In the genomic region with DNA sequence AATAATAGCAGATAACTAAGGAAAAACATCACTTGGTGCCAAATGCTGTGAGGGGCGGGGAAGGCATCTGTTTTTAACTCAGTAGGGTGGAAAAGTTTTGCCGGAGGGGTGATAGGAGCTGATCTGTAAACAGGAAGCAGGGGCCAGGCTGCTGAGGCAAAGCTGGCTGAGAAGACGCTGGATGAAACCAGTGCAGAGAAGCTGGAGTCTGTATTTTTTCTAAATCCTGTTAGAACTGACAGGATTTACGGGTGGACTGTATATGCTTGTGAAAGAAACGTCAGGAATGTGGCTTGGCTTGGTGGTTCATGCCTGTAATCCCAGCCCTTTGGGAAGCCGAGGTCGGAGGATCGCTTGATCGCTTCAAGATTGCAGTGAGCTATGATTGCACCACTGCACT, we compare ENCODE assay signal across 9 cellular contexts. TPM values are rescaled to one million over a fixed set of nuclear protein-coding genes. Genes with fewer than 3 reads are reported as not detected.
A peak's percentile ranks its signal among the peaks of the same experiment; 100 is the strongest.
DNase-seq lines count a peak whose midpoint lies in the region; ATAC-seq and TF ChIP-seq lines count a peak whose summit lies in the region.
"Had no signal": no experiment of that assay in that cellular context is flagged by ENCODE, and none has a peak within 500 bp of the region (broad histone marks: within the 10 kb centered on the region; RNA-seq: fewer than 3 reads in every experiment).

No MANE protein-coding gene starts in this region.

- H2AFZ ChIP-seq in DND-41 (ENCODE audit: low read depth, low read length) = no peak overlapping the region

- TF ChIP-seq CTCF in DND-41 (IDR thresholded peaks at IDR 0.05; ENCODE audit: borderline replicate concordance, extremely low read depth, low read length, poor library complexity, severe bottlenecking) (no peak), retinal pigment epithelial cell (conservative IDR thresholded peaks at IDR 0.05; ENCODE audit: low read depth, low read length) (no peak)

- peaks cover 36% of the 10 kb centered on the region for H3K4me1 Mint-ChIP-seq in T-helper 2 cell treated with Interferon-gamma antibody and Interleukin-4, amounts not matched to agents 5 μg/mL and 100 μg/mL, for 36 hours (ENCODE audit: low read depth)

- H3K79me2 ChIP-seq in DND-41 (ENCODE audit: insufficient read depth, low read length) = peaks cover 82% of the 10 kb centered on the region

- H3K4me3 Mint-ChIP-seq in T-helper 2 cell treated with Interferon-gamma antibody and Interleukin-4, amounts not matched to agents 5 μg/mL and 100 μg/mL, for 36 hours = peak overlapping the region; percentile 44
- H3K4me3 Mint-ChIP-seq: activated CD4-positive, alpha-beta memory T cell treated with anti-CD3 and anti-CD28 coated beads, Interleukin-2, amount 10 ng/mL, durations not matched to agents 7 days and 5 days had no signal

- no peak overlapping the region for H3K4me2 ChIP-seq in DND-41 (ENCODE audit: insufficient read depth, low read length)

- no peaks in the 10 kb centered on the region for H3K27me3 ChIP-seq in DND-41 (ENCODE audit: insufficient read depth, low read length, poor library complexity)

- H3K36me3 Mint-ChIP-seq in T-helper 2 cell treated with Interferon-gamma antibody and Interleukin-4, amounts not matched to agents 5 μg/mL and 100 μg/mL, for 36 hours (ENCODE audit: low read depth) = peaks cover 13% of the 10 kb centered on the region

- H3K27me3 Mint-ChIP-seq in T-helper 2 cell treated with Interferon-gamma antibody and Interleukin-4, amounts not matched to agents 5 μg/mL and 100 μg/mL, for 36 hours (ENCODE audit: low read depth) = no peaks in the 10 kb centered on the region
- H3K27me3 Mint-ChIP-seq: activated CD4-positive, alpha-beta memory T cell treated with anti-CD3 and anti-CD28 coated beads, Interleukin-2, amount 10 ng/mL, durations not matched to agents 7 days and 5 days had no signal

- H3K4me1 ChIP-seq in DND-41 (ENCODE audit: insufficient read depth, low read length) = peaks cover 28% of the 10 kb centered on the region

- DNase-seq in DND-41 = no peak
- no peak for DNase-seq in T-helper 2 cell treated with Interferon-gamma antibody and Interleukin-4, amounts not matched to agents 5 μg/mL and 100 μg/mL, for 36 hours (ENCODE audit: low spot score)
- DNase-seq in Right ventricle myocardium superior = peak; percentile 51
- DNase-seq in retinal pigment epithelial cell (ENCODE audit: low read depth) = peak; percentile 76
- no peak for DNase-seq in HuH-7.5 (ENCODE audit: low spot score)
- no peak for DNase-seq in cerebellum (ENCODE audit: low spot score)
- DNase-seq: activated CD4-positive, alpha-beta memory T cell treated with anti-CD3 and anti-CD28 coated beads, Interleukin-2, amount 10 ng/mL, durations not matched to agents 7 days and 5 days had no signal

- no peak overlapping the region for H3K9ac ChIP-seq in DND-41 (ENCODE audit: low read depth, low read length)

- 0 out of 3 replicates have a peak, but pooled peaks have one; percentile 31 for ATAC-seq in DND-41 (ENCODE audit: insufficient read depth, low read depth)
- peak; percentile 47 for ATAC-seq in Right ventricle myocardium superior (ENCODE audit: poor library complexity)
- no peak for ATAC-seq in HG03108 (IDR thresholded peaks at IDR 0.05; ENCODE audit: unreplicated experiment)
- no peak for ATAC-seq in HG03571 (IDR thresholded peaks at IDR 0.05; ENCODE audit: unreplicated experiment)

- no peak overlapping the region for H3K4me3 ChIP-seq in DND-41 (ENCODE audit: low read depth in 1 of 2, low read length in 2 of 2)
- H3K4me3 ChIP-seq in retinal pigment epithelial cell (ENCODE audit: low read length) = no peak overlapping the region

- H3K9me3 ChIP-seq in DND-41 (ENCODE audit: insufficient read depth, low read length, severe bottlenecking) = no peaks in the 10 kb centered on the region

- peaks cover 44% of the 10 kb centered on the region for H3K36me3 ChIP-seq in DND-41 (ENCODE audit: insufficient read depth, low read length)

- intact Hi-C loops in Right ventricle myocardium superior (cut with DNase I) = no loop called here

- no peak overlapping the region for H3K27ac Mint-ChIP-seq in T-helper 2 cell treated with Interferon-gamma antibody and Interleukin-4, amounts not matched to agents 5 μg/mL and 100 μg/mL, for 36 hours
- H3K27ac Mint-ChIP-seq: activated CD4-positive, alpha-beta memory T cell treated with anti-CD3 and anti-CD28 coated beads, Interleukin-2, amount 10 ng/mL, durations not matched to agents 7 days and 5 days had no signal

- peaks cover 27% of the 10 kb centered on the region for H4K20me1 ChIP-seq in DND-41 (ENCODE audit: insufficient read depth, low read length)

- no peaks in the 10 kb centered on the region for H3K9me3 Mint-ChIP-seq in T-helper 2 cell treated with Interferon-gamma antibody and Interleukin-4, amounts not matched to agents 5 μg/mL and 100 μg/mL, for 36 hours
- H3K9me3 Mint-ChIP-seq: activated CD4-positive, alpha-beta memory T cell treated with anti-CD3 and anti-CD28 coated beads, Interleukin-2, amount 10 ng/mL, durations not matched to agents 7 days and 5 days had no signal

- no peak overlapping the region for H3K27ac ChIP-seq in DND-41 (ENCODE audit: low read length)

RNA-seq across cellular contexts. Expression of a gene that starts 5.6 kb away (rescaled TPM):
- total RNA-seq in Right ventricle myocardium superior = 81.9 TPM
- 93.7 TPM for total RNA-seq in cerebellum

Comparison
In these comparisons a context has a peak if more than half of its experiments do, and no peak if none do; other contexts are left out.
1. ATAC-seq: peak in DND-41 (single experiment) and Right ventricle myocardium superior (single experiment); none in HG03108 (single experiment) and HG03571 (single experiment).
2. DNase-seq: peak in Right ventricle myocardium superior (single experiment) and retinal pigment epithelial cell (single experiment); none in DND-41 (single experiment), T-helper 2 cell treated with Interferon-gamma antibody and Interleukin-4, amounts not matched to agents 5 μg/mL and 100 μg/mL, for 36 hours (single experiment), HuH-7.5 (single experiment) and cerebellum (single experiment).